In the genomic region with DNA sequence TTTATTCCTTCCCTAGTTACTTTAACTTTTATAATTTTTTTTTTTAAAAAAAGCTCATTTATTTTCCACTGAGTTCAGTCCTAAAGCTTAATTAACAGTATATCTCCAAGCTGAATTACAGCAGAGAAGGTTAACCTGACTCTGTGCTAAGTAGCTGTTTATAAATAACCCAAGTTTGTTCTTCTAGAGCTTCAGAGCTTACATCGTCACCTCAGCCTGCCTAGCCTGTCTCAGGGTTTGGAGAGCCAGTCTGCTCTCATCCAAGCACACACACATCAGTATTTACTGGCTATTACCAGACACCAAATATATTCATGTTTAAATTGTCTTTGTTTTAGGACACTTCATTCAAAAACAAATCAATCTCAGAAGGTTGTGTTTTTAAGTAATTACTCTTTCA, we compare ENCODE assay signal across 33 cellular contexts.
"Had no signal": no experiment of that assay in that cellular context is flagged by ENCODE, and none has a peak within 500 bp of the region (broad histone marks: within the 10 kb centered on the region; RNA-seq: fewer than 3 reads in every experiment).

No MANE protein-coding gene starts in this region.

- H3K4me3 ChIP-seq: ascending aorta, breast epithelium had no signal

- H3K4me3 Mint-ChIP-seq: activated CD8-positive, alpha-beta T cell treated with anti-CD3 and anti-CD28 coated beads for 36 hours; activated naive CD8-positive, alpha-beta T cell treated with anti-CD3 and anti-CD28 coated beads for 36 hours; activated T-cell treated with anti-CD3 and anti-CD28 coated beads, Interleukin-2, amount 50 U/mL, for 72 hours; activated T-helper 17 cell treated with anti-CD3 and anti-CD28 coated beads, Interleukin-2, amount 50 U/mL, for 72 hours; IgD-negative memory B cell had no signal

- DNase-seq: activated CD4-positive, alpha-beta T cell treated with anti-CD3 and anti-CD28 coated beads for 1 hour; activated CD4-positive, alpha-beta T cell treated with anti-CD3 and anti-CD28 coated beads for 48 hours; activated CD4-positive, alpha-beta T cell treated with anti-CD3 and anti-CD28 coated beads, Interleukin-2, amount 50 U/mL, for 4 hours; activated CD4-positive, CD25-positive, alpha-beta regulatory T cell; activated CD8-positive, alpha-beta T cell treated with anti-CD3 and anti-CD28 coated beads for 36 hours; activated effector memory CD4-positive, alpha-beta T cell treated with anti-CD3 and anti-CD28 coated beads, Interleukin-2, amount 50 U/mL, for 16 hours; activated naive CD4-positive, alpha-beta T cell; activated naive CD4-positive, alpha-beta T cell treated with anti-CD3 and anti-CD28 coated beads, Interleukin-2, amount 50 U/mL, for 16 hours; activated naive CD8-positive, alpha-beta T cell treated with anti-CD3 and anti-CD28 coated beads for 36 hours; activated T-cell treated with anti-CD3 and anti-CD28 coated beads, Interleukin-2, amount 50 U/mL, for 1 hour; activated T-cell treated with anti-CD3 and anti-CD28 coated beads, Interleukin-2, amount 50 U/mL, for 72 hours; amygdala; central memory CD4-positive, alpha-beta T cell; Karpas-422; KBM-7; NCI-H1105; NCI-H1417 treated with DMSO at 0.1 percent for 48 hours; NCI-H187 treated with DMSO at 0.1 percent for 48 hours; NCI-H2081; NCI-H2171 treated with DMSO at 0.1 percent for 48 hours; NCI-H2227 treated with DMSO at 0.1 percent for 48 hours; NCI-H446; NCI-H510A treated with DMSO at 0.1 percent for 48 hours; NCI-H774; SIG-M5; T-helper 1 cell; T-helper 2 cell; T-helper 9 cell; WERI-Rb-1 had no signal

- H3K36me3 ChIP-seq: ascending aorta, breast epithelium, WERI-Rb-1 had no signal

- H3K9me3 Mint-ChIP-seq: activated CD8-positive, alpha-beta T cell treated with anti-CD3 and anti-CD28 coated beads for 36 hours; activated naive CD8-positive, alpha-beta T cell treated with anti-CD3 and anti-CD28 coated beads for 36 hours; activated T-helper 17 cell treated with anti-CD3 and anti-CD28 coated beads, Interleukin-2, amount 50 U/mL, for 72 hours had no signal

- H3K4me1 ChIP-seq: ascending aorta, breast epithelium had no signal

- H3K4me1 Mint-ChIP-seq: activated naive CD8-positive, alpha-beta T cell treated with anti-CD3 and anti-CD28 coated beads for 36 hours; activated T-helper 17 cell treated with anti-CD3 and anti-CD28 coated beads, Interleukin-2, amount 50 U/mL, for 72 hours; IgD-negative memory B cell had no signal

- H3K27me3 Mint-ChIP-seq: activated CD8-positive, alpha-beta T cell treated with anti-CD3 and anti-CD28 coated beads for 36 hours; activated naive CD8-positive, alpha-beta T cell treated with anti-CD3 and anti-CD28 coated beads for 36 hours; activated T-helper 17 cell treated with anti-CD3 and anti-CD28 coated beads, Interleukin-2, amount 50 U/mL, for 72 hours; IgD-negative memory B cell had no signal

- H3K27ac ChIP-seq: ascending aorta, breast epithelium, WERI-Rb-1 had no signal

- H3K9me3 ChIP-seq: ascending aorta, breast epithelium had no signal

- H3K27ac Mint-ChIP-seq: activated CD8-positive, alpha-beta T cell treated with anti-CD3 and anti-CD28 coated beads for 36 hours; activated naive CD8-positive, alpha-beta T cell treated with anti-CD3 and anti-CD28 coated beads for 36 hours; activated T-cell treated with anti-CD3 and anti-CD28 coated beads, Interleukin-2, amount 50 U/mL, for 72 hours; activated T-helper 17 cell treated with anti-CD3 and anti-CD28 coated beads, Interleukin-2, amount 50 U/mL, for 72 hours; IgD-negative memory B cell had no signal

- H3K27me3 ChIP-seq: ascending aorta, breast epithelium had no signal
